14 cellular contexts compared by ENCODE assay signal in genomic region chr13:51229731-51230130, GRCh38.
"Had no signal": no experiment of that assay in that cellular context is flagged by ENCODE, and none has a peak within 500 bp of the region (broad histone marks: within the 10 kb centered on the region; RNA-seq: fewer than 3 reads in every experiment).

No MANE protein-coding gene starts in this region.

- H3K27me3 ChIP-seq: adrenal gland, left lung had no signal

- H3K27ac Mint-ChIP-seq: activated naive CD4-positive, alpha-beta T cell treated with anti-CD3 and anti-CD28 coated beads, Interleukin-2, amount 10 ng/mL, durations not matched to agents 7 days and 5 days; effector memory CD8-positive, alpha-beta T cell; naive B cell; stimulated activated memory B cell treated with anti-CD40 and anti-IgM and Interleukin-4, amounts not matched to agents 10 μg/mL and 1 μg/mL and 100 μg/mL, for 72 hours had no signal

- H3K9me3 ChIP-seq: adrenal gland, left lung, neutrophil, SJSA1 had no signal

- H3K9me3 Mint-ChIP-seq: activated naive CD4-positive, alpha-beta T cell treated with anti-CD3 and anti-CD28 coated beads, Interleukin-2, amount 10 ng/mL, durations not matched to agents 7 days and 5 days; central memory CD8-positive, alpha-beta T cell; effector memory CD8-positive, alpha-beta T cell had no signal

- H3K4me1 Mint-ChIP-seq: activated naive CD4-positive, alpha-beta T cell treated with anti-CD3 and anti-CD28 coated beads, Interleukin-2, amount 10 ng/mL, durations not matched to agents 7 days and 5 days; central memory CD8-positive, alpha-beta T cell had no signal

- H3K36me3 Mint-ChIP-seq: activated naive CD4-positive, alpha-beta T cell treated with anti-CD3 and anti-CD28 coated beads, Interleukin-2, amount 10 ng/mL, durations not matched to agents 7 days and 5 days; naive B cell; stimulated activated memory B cell treated with anti-CD40 and anti-IgM and Interleukin-4, amounts not matched to agents 10 μg/mL and 1 μg/mL and 100 μg/mL, for 72 hours had no signal

- H3K36me3 ChIP-seq: adrenal gland, left lung, neutrophil, SJSA1 had no signal

- ATAC-seq: effector memory CD8-positive, alpha-beta T cell; stimulated activated memory B cell treated with anti-CD40 and anti-IgM and Interleukin-4, amounts not matched to agents 10 μg/mL and 1 μg/mL and 100 μg/mL, for 72 hours had no signal

- H3K4me3 ChIP-seq: left lung, SJSA1 had no signal

- DNase-seq: activated CD4-positive, alpha-beta T cell treated with anti-CD3 and anti-CD28 coated beads for 48 hours; activated CD8-positive, alpha-beta memory T cell treated with anti-CD3 and anti-CD28 coated beads for 24 hours; activated naive CD4-positive, alpha-beta T cell treated with anti-CD3 and anti-CD28 coated beads, Interleukin-2, amount 10 ng/mL, durations not matched to agents 7 days and 5 days; cortex of kidney; effector memory CD8-positive, alpha-beta T cell; left lung; naive B cell; T-helper 9 cell; trophoblast cell had no signal

- H3K4me3 Mint-ChIP-seq: activated naive CD4-positive, alpha-beta T cell treated with anti-CD3 and anti-CD28 coated beads, Interleukin-2, amount 10 ng/mL, durations not matched to agents 7 days and 5 days; central memory CD8-positive, alpha-beta T cell; effector memory CD8-positive, alpha-beta T cell; naive B cell; stimulated activated memory B cell treated with anti-CD40 and anti-IgM and Interleukin-4, amounts not matched to agents 10 μg/mL and 1 μg/mL and 100 μg/mL, for 72 hours had no signal

- H3K27ac ChIP-seq: neutrophil, SJSA1 had no signal
